13 cellular contexts compared by ENCODE assay signal in genomic region chrX:7316280-7316679, GRCh38.
"Had no signal": no experiment of that assay in that cellular context is flagged by ENCODE, and none has a peak within 500 bp of the region (broad histone marks: within the 10 kb centered on the region; RNA-seq: fewer than 3 reads in every experiment).

No MANE protein-coding gene starts in this region.

- H3K9me3 ChIP-seq: esophagus muscularis mucosa, gastroesophageal sphincter, left ventricle myocardium inferior, tibial artery had no signal

- H3K9me3 Mint-ChIP-seq: activated T-cell treated with anti-CD3 and anti-CD28 coated beads, Interleukin-2, amount 50 U/mL, for 24 hours had no signal

- H3K4me3 ChIP-seq: esophagus muscularis mucosa, gastroesophageal sphincter, left ventricle myocardium inferior, skin epidermis, tibial artery had no signal

- H3K27ac Mint-ChIP-seq: activated naive CD8-positive, alpha-beta T cell; activated T-cell treated with anti-CD3 and anti-CD28 coated beads, Interleukin-2, amount 50 U/mL, for 24 hours had no signal

- H3K4me3 Mint-ChIP-seq: activated naive CD8-positive, alpha-beta T cell; activated T-cell treated with anti-CD3 and anti-CD28 coated beads, Interleukin-2, amount 50 U/mL, for 24 hours had no signal

- H3K27me3 ChIP-seq: esophagus muscularis mucosa, gastroesophageal sphincter, tibial artery had no signal

- FAIRE-seq: keratinocyte had no signal

- H3K4me1 ChIP-seq: esophagus muscularis mucosa, gastroesophageal sphincter, left ventricle myocardium inferior had no signal

- H3K27ac ChIP-seq: esophagus muscularis mucosa, gastroesophageal sphincter, left ventricle myocardium inferior, skin epidermis, tibial artery had no signal

- H3K36me3 ChIP-seq: esophagus muscularis mucosa, gastroesophageal sphincter, left ventricle myocardium inferior, tibial artery had no signal

- H3K27me3 Mint-ChIP-seq: activated naive CD8-positive, alpha-beta T cell; activated T-cell treated with anti-CD3 and anti-CD28 coated beads, Interleukin-2, amount 50 U/mL, for 24 hours had no signal

- DNase-seq: activated CD4-positive, alpha-beta T cell treated with anti-CD3 and anti-CD28 coated beads, Interleukin-2, amount 50 U/mL, for 4 hours; activated CD4-positive, CD25-positive, alpha-beta regulatory T cell treated with anti-CD3 and anti-CD28 coated beads, Interleukin-2, amount 50 U/mL, for 72 hours; activated effector memory CD4-positive, alpha-beta T cell treated with Interleukin-2 at 50 U/mL for 16 hours; activated T-cell treated with anti-CD3 and anti-CD28 coated beads, Interleukin-2, amount 50 U/mL, for 24 hours; left ventricle myocardium inferior; mesendoderm; T-helper 9 cell; tibial artery had no signal
